In genomic region chr17:58413684-58414083, GRCh38 we compare ENCODE assay signal across 19 cellular contexts. TPM values are rescaled to one million over a fixed set of nuclear protein-coding genes. Genes with fewer than 3 reads are reported as not detected.
DNase-seq lines count a peak whose midpoint lies in the region; ATAC-seq and TF ChIP-seq lines count a peak whose summit lies in the region.
"Had no signal": no experiment of that assay in that cellular context is flagged by ENCODE, and none has a peak within 500 bp of the region (broad histone marks: within the 10 kb centered on the region; RNA-seq: fewer than 3 reads in every experiment).

No MANE protein-coding gene starts in this region.

- intact Hi-C loops in breast epithelium (cut with DNase I; ENCODE audit: low total_unique reads) (no loop called here), dorsolateral prefrontal cortex (cut with DNase I) (no loop called here)

- peak; percentile 19 to 46 for DNase-seq in NCI-H2081 (lab: John Stamatoyannopoulos, UW)
- no peak for DNase-seq in NCI-H2081 treated with DMSO at 0.1 percent for 48 hours (lab: John Stamatoyannopoulos, UW)
- DNase-seq in breast epithelium (ENCODE audit: low spot score in 2 of 2) = no peak
- DNase-seq in nephron progenitor cell = no peak
- DNase-seq in dorsolateral prefrontal cortex = no peak
- no peak for DNase-seq in NCI-H524 treated with DMSO at 0.1 percent for 48 hours (lab: John Stamatoyannopoulos, UW)
- DNase-seq: activated CD8-positive, alpha-beta memory T cell treated with anti-CD3 and anti-CD28 coated beads, Interleukin-2, amount 10 ng/mL, durations not matched to agents 7 days and 5 days; activated naive CD4-positive, alpha-beta T cell treated with anti-CD3 and anti-CD28 coated beads, Interleukin-2, amount 10 ng/mL, durations not matched to agents 7 days and 5 days; CD4-positive, CD25-positive, alpha-beta regulatory T cell; HFFc6; immature natural killer cell; KBM-7; NCI-H226; SK-N-SH had no signal

- no peak overlapping the region for H2AFZ ChIP-seq in Loucy (ENCODE audit: low read length)

- TF ChIP-seq CTCF in Loucy (conservative IDR thresholded peaks at IDR 0.05; ENCODE audit: low read length) (no peak), breast epithelium (IDR thresholded peaks at IDR 0.05) (no peak), nephron progenitor cell (IDR thresholded peaks at IDR 0.05) (no peak), dorsolateral prefrontal cortex (IDR thresholded peaks at IDR 0.05 in 54 of 56, conservative IDR thresholded peaks at IDR 0.05 in 2 of 56; ENCODE audit: low read depth in 1 of 56, partially characterized antibody in 56 of 56) (no peak)

- no peaks in the 10 kb centered on the region for H3K9me2 ChIP-seq in Loucy (replicated peaks; ENCODE audit: low read depth, low read length)
- H3K9me2 ChIP-seq: SK-N-SH had no signal

- H3K9ac ChIP-seq in Loucy (ENCODE audit: low read depth, low read length, poor library complexity, severe bottlenecking) = peak overlapping the region; percentile 76
- H3K9ac ChIP-seq: SK-N-SH had no signal

- H4K20me1 ChIP-seq in Loucy (ENCODE audit: insufficient read depth, low read length, poor library complexity, severe bottlenecking) = no peaks in the 10 kb centered on the region

- peaks cover 81% of the 10 kb centered on the region for H3K4me1 ChIP-seq in Loucy (ENCODE audit: insufficient read depth, low read length, poor library complexity, severe bottlenecking)
- H3K4me1 ChIP-seq in breast epithelium = no peaks in the 10 kb centered on the region

- H3K36me3 Mint-ChIP-seq in nephron progenitor cell (ENCODE audit: low read depth) = no peaks in the 10 kb centered on the region
- H3K36me3 Mint-ChIP-seq: activated CD8-positive, alpha-beta memory T cell treated with anti-CD3 and anti-CD28 coated beads, Interleukin-2, amount 10 ng/mL, durations not matched to agents 7 days and 5 days; activated naive CD4-positive, alpha-beta T cell treated with anti-CD3 and anti-CD28 coated beads, Interleukin-2, amount 10 ng/mL, durations not matched to agents 7 days and 5 days; CD4-positive, CD25-positive, alpha-beta regulatory T cell; immature natural killer cell had no signal

- H3K27me3 Mint-ChIP-seq in nephron progenitor cell (ENCODE audit: low read depth, poor library complexity) = peaks cover 2% of the 10 kb centered on the region
- H3K27me3 Mint-ChIP-seq: activated CD8-positive, alpha-beta memory T cell treated with anti-CD3 and anti-CD28 coated beads, Interleukin-2, amount 10 ng/mL, durations not matched to agents 7 days and 5 days; CD4-positive, CD25-positive, alpha-beta regulatory T cell; central memory CD8-positive, alpha-beta T cell had no signal

- H3K4me1 Mint-ChIP-seq in nephron progenitor cell = peaks cover 74% of the 10 kb centered on the region

- peak overlapping the region; percentile 52 for H3K27ac Mint-ChIP-seq in nephron progenitor cell
- H3K27ac Mint-ChIP-seq: activated CD8-positive, alpha-beta memory T cell treated with anti-CD3 and anti-CD28 coated beads, Interleukin-2, amount 10 ng/mL, durations not matched to agents 7 days and 5 days; activated naive CD4-positive, alpha-beta T cell treated with anti-CD3 and anti-CD28 coated beads, Interleukin-2, amount 10 ng/mL, durations not matched to agents 7 days and 5 days; HFFc6; immature natural killer cell had no signal

- H3K79me2 ChIP-seq in Loucy (ENCODE audit: insufficient read depth, low read length) = peaks cover 90% of the 10 kb centered on the region

- H3F3A ChIP-seq in Loucy (ENCODE audit: low read depth) = no peaks in the 10 kb centered on the region

- peak overlapping the region; percentile 86 for H3K4me3 Mint-ChIP-seq in nephron progenitor cell
- H3K4me3 Mint-ChIP-seq: activated CD8-positive, alpha-beta memory T cell treated with anti-CD3 and anti-CD28 coated beads, Interleukin-2, amount 10 ng/mL, durations not matched to agents 7 days and 5 days; activated naive CD4-positive, alpha-beta T cell treated with anti-CD3 and anti-CD28 coated beads, Interleukin-2, amount 10 ng/mL, durations not matched to agents 7 days and 5 days; CD4-positive, CD25-positive, alpha-beta regulatory T cell; central memory CD8-positive, alpha-beta T cell; HFFc6; immature natural killer cell had no signal

- no peak for ATAC-seq in GM21737 (IDR thresholded peaks at IDR 0.05; ENCODE audit: unreplicated experiment)

- H3K9me3 ChIP-seq in Loucy (ENCODE audit: insufficient read depth, low read depth, low read length) (no peaks in the 10 kb centered on the region), breast epithelium (no peaks in the 10 kb centered on the region)
- H3K9me3 ChIP-seq: SK-N-SH had no signal

- no peak for TF ChIP-seq POLR2A in breast epithelium (IDR thresholded peaks at IDR 0.05)

- H3K27ac ChIP-seq in breast epithelium (peak overlapping the region in 1 of 2 donors; percentile 1), dorsolateral prefrontal cortex (peak overlapping the region in 1 of 59 donors; percentile 19)

- no peaks in the 10 kb centered on the region for H3K27me3 ChIP-seq in Loucy (ENCODE audit: insufficient read depth, low read length, poor library complexity, severe bottlenecking)
- H3K27me3 ChIP-seq in breast epithelium = no peaks in the 10 kb centered on the region
- H3K27me3 ChIP-seq in dorsolateral prefrontal cortex = no peaks in the 10 kb centered on the region

- H3K4me2 ChIP-seq in Loucy (ENCODE audit: low read depth, low read length, poor library complexity, severe bottlenecking) = peak overlapping the region; percentile 78
- H3K4me2 ChIP-seq: SK-N-SH had no signal

- H3K9me3 Mint-ChIP-seq in nephron progenitor cell = no peaks in the 10 kb centered on the region
- H3K9me3 Mint-ChIP-seq: activated naive CD4-positive, alpha-beta T cell treated with anti-CD3 and anti-CD28 coated beads, Interleukin-2, amount 10 ng/mL, durations not matched to agents 7 days and 5 days; CD4-positive, CD25-positive, alpha-beta regulatory T cell; central memory CD8-positive, alpha-beta T cell; HFFc6; immature natural killer cell had no signal

- no peaks in the 10 kb centered on the region for H3K36me3 ChIP-seq in Loucy (ENCODE audit: insufficient read depth, low read length)
- H3K36me3 ChIP-seq in breast epithelium = no peaks in the 10 kb centered on the region

- H3K4me3 ChIP-seq in Loucy (ENCODE audit: low read length, poor library complexity, severe bottlenecking) (peak overlapping the region; percentile 77), breast epithelium (peak overlapping the region in 2 of 3 donors; percentile 27 to 59), dorsolateral prefrontal cortex (peak overlapping the region in 22 of 59 donors; percentile 0 to 68 (median 26))

RNA-seq across cellular contexts. Expression of gene RNF43, which starts 3.6 kb away (rescaled TPM):
- total RNA-seq in breast epithelium (10 to 100 TPM in 1 of 3 donors, 1 to 10 TPM in 1, not detected in 1; 8.5 to 19.0 TPM), dorsolateral prefrontal cortex (10 to 100 TPM in 1 of 120 experiments, 1 to 10 TPM in 118, under 1 TPM in 1; 0.83 to 16.3 (median 3.4) TPM)
- total RNA-seq: endothelial cell of umbilical vein, HFFc6, osteocyte had no signal

Comparison
In these comparisons a context has a peak if more than half of its experiments do, and no peak if none do; other contexts are left out.
1. DNase-seq: peak in NCI-H2081 (2 of 2); none in NCI-H2081 treated with DMSO at 0.1 percent for 48 hours (single experiment), breast epithelium (0 of 2), nephron progenitor cell (single experiment), dorsolateral prefrontal cortex (0 of 10) and NCI-H524 treated with DMSO at 0.1 percent for 48 hours (single experiment).